ENCODE assay signal across 8 cellular contexts in genomic region chr17:59620064-59620359, GRCh38. TPM values are rescaled to one million over a fixed set of nuclear protein-coding genes. Genes with fewer than 3 reads are reported as not detected.
DNase-seq lines count a peak whose midpoint lies in the region; ATAC-seq and TF ChIP-seq lines count a peak whose summit lies in the region.

No MANE protein-coding gene starts in this region.

- intact Hi-C loops in Panc1 (cut with micrococcal nuclease; ENCODE audit: unreplicated experiment): no loop called here
- intact Hi-C loops in esophagus squamous epithelium (cut with DNase I): no loop called here
- intact Hi-C loops in psoas muscle (cut with DNase I): no loop called here

- no peak for TF ChIP-seq POLR2A in esophagus squamous epithelium (IDR thresholded peaks at IDR 0.05)

- H3K36me3 ChIP-seq in Panc1 (ENCODE audit: control insufficient read depth, insufficient read depth, low read length) (peaks cover 17% of the 10 kb centered on the region), esophagus squamous epithelium (no peaks in the 10 kb centered on the region), psoas muscle (ENCODE audit: insufficient read depth in 1 of 2, low read depth in 1 of 2) (no peaks in the 10 kb centered on the region)

- H3K27me3 ChIP-seq in Panc1 (ENCODE audit: control insufficient read depth, insufficient read depth, low read length) (no peaks in the 10 kb centered on the region), esophagus squamous epithelium (no peaks in the 10 kb centered on the region), psoas muscle (ENCODE audit: insufficient read depth in 3 of 3, low read length in 2 of 3) (no peaks in the 10 kb centered on the region)

- H3K27ac ChIP-seq in Panc1 (ENCODE audit: low read length): peak overlapping the region; percentile 99
- H3K27ac ChIP-seq in esophagus squamous epithelium: peak overlapping the region; percentile 98 to 100 (median 99)
- H3K27ac ChIP-seq in psoas muscle: peak overlapping the region; percentile 98

- no peak for TF ChIP-seq CTCF in Panc1 (IDR thresholded peaks at IDR 0.05)
- no peak for TF ChIP-seq CTCF in esophagus squamous epithelium (IDR thresholded peaks at IDR 0.05)
- no peak for TF ChIP-seq CTCF in psoas muscle (IDR thresholded peaks at IDR 0.05)

- peak; percentile 7 for ATAC-seq in GM18498 (IDR thresholded peaks at IDR 0.05; ENCODE audit: unreplicated experiment)
- no peak; the same call in 1 of the 2 replicates for ATAC-seq in Panc1
- peak in 1 of 4 donors; percentile 0 for ATAC-seq in psoas muscle
- ATAC-seq in GM19397 (IDR thresholded peaks at IDR 0.05; ENCODE audit: unreplicated experiment): no peak
- ATAC-seq in HG02798 (IDR thresholded peaks at IDR 0.05; ENCODE audit: poor library complexity, unreplicated experiment): no peak

- H3K4me1 ChIP-seq in Panc1 (ENCODE audit: control insufficient read depth, insufficient read depth, low read length): peaks cover 29% of the 10 kb centered on the region
- H3K4me1 ChIP-seq in esophagus squamous epithelium: peaks cover 27 to 61% (median 38%) of the 10 kb centered on the region in 3 donors
- H3K4me1 ChIP-seq in psoas muscle: peaks cover 37% of the 10 kb centered on the region

- 0 to 2% methylated on average over 5 to 6 of the region's 13 CpGs for WGBS in esophagus squamous epithelium, 2 donors
- WGBS in psoas muscle, 3 donors: 0 to 2% (median 1%) methylated on average over 13 of the region's 13 CpGs

- H3K9me3 ChIP-seq in Panc1 (ENCODE audit: control insufficient read depth, insufficient read depth, low read depth, low read length) (no peaks in the 10 kb centered on the region), esophagus squamous epithelium (no peaks in the 10 kb centered on the region), psoas muscle (no peaks in the 10 kb centered on the region)

- DNase-seq in Panc1 (ENCODE audit: low read depth, low spot score) (no peak), esophagus squamous epithelium (lab: John Stamatoyannopoulos, UW) (peak; percentile 46), psoas muscle (no peak), NCI-H2107 treated with DMSO at 0.1 percent for 48 hours (lab: John Stamatoyannopoulos, UW; ENCODE audit: unreplicated experiment) (no peak), DMS79 treated with DMSO at 0.1 percent for 48 hours (lab: John Stamatoyannopoulos, UW) (no peak)

- CTCF ChIA-PET in Panc1 (lab: Charles Lee): no interaction called here

- in situ Hi-C loops in Panc1 (cut with HindIII; ENCODE audit: low pct_unique_long_range_greater_than_20kb, low sequenced_read_pairs): no loop called here

- no TSS peak for BruUV-seq in Panc1 (replicated peaks; lab: Mats Ljungman, UMichigan)

- POLR2A ChIA-PET in Panc1 (lab: Charles Lee): interaction anchor here (0.7 kb wide), 1 partner anchor 158 kb away, joined by 4 read pairs; no protein-coding TSS in a partner anchor

- H3K4me3 ChIP-seq in Panc1 (ENCODE audit: low read depth in 2 of 2, low read length in 2 of 2): peak overlapping the region; percentile 91 to 98
- H3K4me3 ChIP-seq in esophagus squamous epithelium: peak overlapping the region; percentile 89 to 100 (median 94)
- peak overlapping the region; percentile 85 for H3K4me3 ChIP-seq in psoas muscle

RNA-seq across cellular contexts. Expression of gene CLTC, which starts 0.3 kb away (rescaled TPM):
- 221 TPM for total RNA-seq in Panc1 (2021; ENCODE audit: unreplicated experiment)
- 110 TPM for polyA plus RNA-seq in Panc1 (2012; ENCODE audit: insufficient read length)
- total RNA-seq in esophagus squamous epithelium: 100 to 1,000 TPM; 135 to 236 (median 201) TPM
- total RNA-seq in psoas muscle: 100 to 1,000 TPM in 3 of 4 donors, 10 to 100 TPM in 1; 92.4 to 156 (median 128) TPM
- polyA plus RNA-seq in psoas muscle: 100 to 1,000 TPM in 2 of 3 donors, 10 to 100 TPM in 1; 61.4 to 124 (median 111) TPM

RNA-seq across cellular contexts. Expression of gene DHX40, which starts 54.6 kb away (rescaled TPM):
- total RNA-seq in Panc1 (2021; ENCODE audit: unreplicated experiment) (16.2 TPM), esophagus squamous epithelium (10 to 100 TPM; 10.5 to 42.0 (median 25.0) TPM), psoas muscle (10 to 100 TPM; 17.2 to 21.8 (median 20.1) TPM)
- 13.0 TPM for polyA plus RNA-seq in Panc1 (2012; ENCODE audit: insufficient read length)
- polyA plus RNA-seq in psoas muscle: 10 to 100 TPM in 2 of 3 donors, 1 to 10 TPM in 1; 8.5 to 17.2 (median 10.4) TPM
